Comparison of ENCODE assay signal across 1 cellular context in genomic region chr7:38178004-38178694, GRCh38.
TF ChIP-seq lines count a peak whose summit lies in the region.

A gene with protein sequence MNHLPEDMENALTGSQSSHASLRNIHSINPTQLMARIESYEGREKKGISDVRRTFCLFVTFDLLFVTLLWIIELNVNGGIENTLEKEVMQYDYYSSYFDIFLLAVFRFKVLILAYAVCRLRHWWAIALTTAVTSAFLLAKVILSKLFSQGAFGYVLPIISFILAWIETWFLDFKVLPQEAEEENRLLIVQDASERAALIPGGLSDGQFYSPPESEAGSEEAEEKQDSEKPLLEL (plus strand): TSS chr7:38178245. CDS start chr7:38207505, 29,260 bp downstream.

TF ChIP-seq in WTC11, 78 proteins besides CTCF, POLR2A, EP300 and RAD21 (continued from another document):
- TF ChIP-seq GRHL2 (CRISPR knock-in tag; IDR thresholded peaks at IDR 0.05; ENCODE audit: insufficient replicate concordance, severe bottlenecking): no peak
- TF ChIP-seq JAZF1 (CRISPR knock-in tag; IDR thresholded peaks at IDR 0.05): no peak
- TF ChIP-seq CREM (CRISPR knock-in tag; IDR thresholded peaks at IDR 0.05): peak; percentile 92
- TF ChIP-seq, protein P1, sequence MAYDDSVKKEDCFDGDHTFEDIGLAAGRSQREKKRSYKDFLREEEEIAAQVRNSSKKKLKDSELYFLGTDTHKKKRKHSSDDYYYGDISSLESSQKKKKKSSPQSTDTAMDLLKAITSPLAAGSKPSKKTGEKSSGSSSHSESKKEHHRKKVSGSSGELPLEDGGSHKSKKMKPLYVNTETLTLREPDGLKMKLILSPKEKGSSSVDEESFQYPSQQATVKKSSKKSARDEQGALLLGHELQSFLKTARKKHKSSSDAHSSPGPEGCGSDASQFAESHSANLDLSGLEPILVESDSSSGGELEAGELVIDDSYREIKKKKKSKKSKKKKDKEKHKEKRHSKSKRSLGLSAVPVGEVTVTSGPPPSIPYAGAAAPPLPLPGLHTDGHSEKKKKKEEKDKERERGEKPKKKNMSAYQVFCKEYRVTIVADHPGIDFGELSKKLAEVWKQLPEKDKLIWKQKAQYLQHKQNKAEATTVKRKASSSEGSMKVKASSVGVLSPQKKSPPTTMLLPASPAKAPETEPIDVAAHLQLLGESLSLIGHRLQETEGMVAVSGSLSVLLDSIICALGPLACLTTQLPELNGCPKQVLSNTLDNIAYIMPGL (CRISPR knock-in tag; IDR thresholded peaks at IDR 0.05): peak; percentile 72; the same call in 1 of the 2 replicates
- peak; percentile 62; the same call in 1 of the 2 replicates for TF ChIP-seq FOXK1 (CRISPR knock-in tag; IDR thresholded peaks at IDR 0.05)
- peak; percentile 29; the same call in 1 of the 2 replicates for TF ChIP-seq ETV6 (CRISPR knock-in tag; IDR thresholded peaks at IDR 0.05)
- TF ChIP-seq FOXJ3 (CRISPR knock-in tag; IDR thresholded peaks at IDR 0.05; ENCODE audit: borderline replicate concordance): no peak
- TF ChIP-seq USF2 (CRISPR knock-in tag; IDR thresholded peaks at IDR 0.05): peak; percentile 55
- TF ChIP-seq, protein P2, sequence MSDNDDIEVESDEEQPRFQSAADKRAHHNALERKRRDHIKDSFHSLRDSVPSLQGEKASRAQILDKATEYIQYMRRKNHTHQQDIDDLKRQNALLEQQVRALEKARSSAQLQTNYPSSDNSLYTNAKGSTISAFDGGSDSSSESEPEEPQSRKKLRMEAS (CRISPR knock-in tag; IDR thresholded peaks at IDR 0.05): peak; percentile 89
- peak; percentile 90 for TF ChIP-seq GTF2I (CRISPR knock-in tag; conservative IDR thresholded peaks at IDR 0.05)
- no peak for TF ChIP-seq ELF4 (CRISPR knock-in tag; IDR thresholded peaks at IDR 0.05; ENCODE audit: low read depth)
